Comparison of ENCODE assay signal across 8 cellular contexts in the genomic region with DNA sequence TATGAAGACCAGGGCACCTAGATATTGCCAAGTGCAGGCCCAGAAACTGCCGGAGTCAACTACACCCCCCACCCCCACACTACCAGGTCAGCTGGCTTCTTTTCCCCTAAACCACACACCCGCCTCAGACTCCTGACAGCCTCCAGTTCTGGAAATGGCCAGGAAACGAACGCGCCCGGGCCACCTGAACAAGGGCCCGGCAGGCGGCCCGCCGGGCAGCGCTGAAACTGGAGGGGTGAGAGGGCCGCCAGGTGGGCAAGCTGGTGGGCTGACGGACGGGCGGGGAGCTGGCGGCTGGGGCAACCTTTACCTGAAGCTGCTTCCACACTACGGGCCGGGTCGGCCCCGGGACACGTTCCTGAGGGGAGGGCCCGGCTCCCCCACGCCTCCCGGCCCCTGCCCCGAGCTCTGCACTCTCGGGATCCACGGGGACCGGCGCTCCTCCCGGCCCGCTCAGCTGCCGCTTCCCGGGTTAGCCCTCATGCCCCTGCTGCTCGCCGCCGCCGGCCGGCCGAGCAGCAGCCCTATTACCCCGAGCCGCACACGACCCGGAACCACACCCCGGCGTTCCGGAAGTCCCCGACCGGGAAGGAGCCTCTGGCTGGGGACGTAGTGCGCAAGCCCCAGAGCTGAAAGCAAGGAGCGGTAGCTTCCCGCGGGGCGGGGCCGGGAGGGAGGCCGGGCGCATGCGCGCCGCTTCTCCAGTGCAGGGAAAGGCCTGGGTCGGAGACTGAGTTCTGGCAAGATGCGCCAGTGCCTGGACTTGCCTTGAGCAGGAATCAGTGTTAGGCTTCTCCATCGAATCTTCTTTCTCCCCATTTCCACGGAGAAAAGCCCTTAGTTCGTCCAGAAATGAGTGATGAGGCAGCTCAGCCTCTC. TPM values are rescaled to one million over a fixed set of nuclear protein-coding genes. Genes with fewer than 3 reads are reported as not detected.
DNase-seq lines count a peak whose midpoint lies in the region; ATAC-seq, FAIRE-seq and TF ChIP-seq lines count a peak whose summit lies in the region.

A gene (minus strand): TSS at position 548 of the 879 bp plus-strand sequence. CDS start 34,634 bp downstream, outside the sequence.

- H3K9me3 Mint-ChIP-seq in activated T-helper 17 cell treated with anti-CD3 and anti-CD28 coated beads, Interleukin-2, amount 50 U/mL, for 72 hours = no peaks in the 10 kb centered on the region
- H3K9me3 Mint-ChIP-seq in naive thymus-derived CD4-positive, alpha-beta T cell = peaks cover 0 to 2% (median 0%) of the 10 kb centered on the region in 11 donors
- no peaks in the 10 kb centered on the region for H3K9me3 Mint-ChIP-seq in stimulated activated memory B cell treated with anti-CD40 and anti-IgM and Interleukin-4, amounts not matched to agents 10 μg/mL and 1 μg/mL and 100 μg/mL, for 72 hours

- H3K4me3 Mint-ChIP-seq in activated T-helper 17 cell treated with anti-CD3 and anti-CD28 coated beads, Interleukin-2, amount 50 U/mL, for 72 hours = peak within 1 kb of the TSS; percentile 72
- peak within 1 kb of the TSS; percentile 84 to 93 (median 88) for H3K4me3 Mint-ChIP-seq in naive thymus-derived CD4-positive, alpha-beta T cell
- peak within 1 kb of the TSS; percentile 88 for H3K4me3 Mint-ChIP-seq in stimulated activated memory B cell treated with anti-CD40 and anti-IgM and Interleukin-4, amounts not matched to agents 10 μg/mL and 1 μg/mL and 100 μg/mL, for 72 hours

- peaks cover 28% of the 10 kb centered on the region for H3K4me1 Mint-ChIP-seq in activated T-helper 17 cell treated with anti-CD3 and anti-CD28 coated beads, Interleukin-2, amount 50 U/mL, for 72 hours
- H3K4me1 Mint-ChIP-seq in naive thymus-derived CD4-positive, alpha-beta T cell = peaks cover 21 to 59% (median 45%) of the 10 kb centered on the region in 7 donors
- H3K4me1 Mint-ChIP-seq in stimulated activated memory B cell treated with anti-CD40 and anti-IgM and Interleukin-4, amounts not matched to agents 10 μg/mL and 1 μg/mL and 100 μg/mL, for 72 hours = peaks cover 39% of the 10 kb centered on the region

- intact Hi-C loops in naive thymus-derived CD4-positive, alpha-beta T cell (cut with micrococcal nuclease) = loop anchor here (1.0 to 5.0 kb wide), 5 partner anchors 39 to 705 kb away; a partner anchor contains a TSS

- peak; percentile 100 for ATAC-seq in activated T-helper 17 cell treated with anti-CD3 and anti-CD28 coated beads, Interleukin-2, amount 50 U/mL, for 72 hours (replicated peaks)
- peak; percentile 99 for ATAC-seq in naive thymus-derived CD4-positive, alpha-beta T cell
- ATAC-seq in stimulated activated memory B cell treated with anti-CD40 and anti-IgM and Interleukin-4, amounts not matched to agents 10 μg/mL and 1 μg/mL and 100 μg/mL, for 72 hours = peak; percentile 99

- H3K27me3 Mint-ChIP-seq in activated T-helper 17 cell treated with anti-CD3 and anti-CD28 coated beads, Interleukin-2, amount 50 U/mL, for 72 hours = no peaks in the 10 kb centered on the region
- H3K27me3 Mint-ChIP-seq in naive thymus-derived CD4-positive, alpha-beta T cell = peaks cover 0 to 6% (median 0%) of the 10 kb centered on the region in 5 donors
- H3K27me3 Mint-ChIP-seq in stimulated activated memory B cell treated with anti-CD40 and anti-IgM and Interleukin-4, amounts not matched to agents 10 μg/mL and 1 μg/mL and 100 μg/mL, for 72 hours = no peaks in the 10 kb centered on the region

- TF ChIP-seq CTCF in RWPE1 (conservative IDR thresholded peaks at IDR 0.05; ENCODE audit: low read depth) (no peak), fibroblast of lung (conservative IDR thresholded peaks at IDR 0.05 in 1 of 2, IDR thresholded peaks at IDR 0.05 in 1 of 2; ENCODE audit: low read depth in 1 of 2, low read length in 2 of 2) (no peak)

- peak within 1 kb of the TSS; percentile 83 for H2AFZ ChIP-seq in fibroblast of lung (ENCODE audit: low read length)

- POLR2A ChIA-PET in RWPE1 (lab: Yijun Ruan, JAX; ENCODE audit: low non-redundant PET) = interaction anchor here (0.6 to 1.5 kb wide), 5 partner anchors 39 to 647 kb away, joined by 3 to 4 read pairs (median 3); no protein-coding TSS in a partner anchor
- POLR2A ChIA-PET in naive thymus-derived CD4-positive, alpha-beta T cell (lab: Charles Lee) = interaction anchor here (0.6 to 1.8 kb wide), 8 partner anchors 10 to 123 kb away, joined by 3 to 6 read pairs (median 4); no protein-coding TSS in a partner anchor

- CTCF ChIA-PET in RWPE1 (lab: Yijun Ruan, JAX) = interaction anchor here (0.6 to 1.0 kb wide), 4 partner anchors 13 to 299 kb away, joined by 3 to 4 read pairs (median 3); no protein-coding TSS in a partner anchor
- CTCF ChIA-PET in naive thymus-derived CD4-positive, alpha-beta T cell (lab: Charles Lee) = interaction anchor here (0.7 kb wide), 1 partner anchor 122 kb away, joined by 3 read pairs; no protein-coding TSS in a partner anchor

- peak within 1 kb of the TSS; percentile 95 for H3K27ac Mint-ChIP-seq in activated T-helper 17 cell treated with anti-CD3 and anti-CD28 coated beads, Interleukin-2, amount 50 U/mL, for 72 hours
- peak within 1 kb of the TSS; percentile 73 to 94 (median 87) for H3K27ac Mint-ChIP-seq in naive thymus-derived CD4-positive, alpha-beta T cell
- H3K27ac Mint-ChIP-seq in stimulated activated memory B cell treated with anti-CD40 and anti-IgM and Interleukin-4, amounts not matched to agents 10 μg/mL and 1 μg/mL and 100 μg/mL, for 72 hours = peak within 1 kb of the TSS; percentile 89

- H3K36me3 ChIP-seq in fibroblast of lung (ENCODE audit: control insufficient read depth, insufficient read depth, low read length) = no peaks in the 10 kb centered on the region
- H3K36me3 ChIP-seq in naive thymus-derived CD4-positive, alpha-beta T cell (ENCODE audit: control insufficient read depth in 2 of 3, insufficient read depth in 3 of 3, low read length in 3 of 3) = peaks cover 0 to 3% (median 0%) of the 10 kb centered on the region in 3 experiments

- peaks cover 13% of the 10 kb centered on the region for H3K36me3 Mint-ChIP-seq in activated T-helper 17 cell treated with anti-CD3 and anti-CD28 coated beads, Interleukin-2, amount 50 U/mL, for 72 hours (ENCODE audit: low read depth)
- peaks cover 0 to 8% (median 3%) of the 10 kb centered on the region in 5 donors for H3K36me3 Mint-ChIP-seq in naive thymus-derived CD4-positive, alpha-beta T cell
- H3K36me3 Mint-ChIP-seq in stimulated activated memory B cell treated with anti-CD40 and anti-IgM and Interleukin-4, amounts not matched to agents 10 μg/mL and 1 μg/mL and 100 μg/mL, for 72 hours = peaks cover 23% of the 10 kb centered on the region

- H3K4me1 ChIP-seq in fibroblast of lung (ENCODE audit: control insufficient read depth, extremely low read depth, insufficient read depth, low read length) = peaks cover 6% of the 10 kb centered on the region
- H3K4me1 ChIP-seq in naive thymus-derived CD4-positive, alpha-beta T cell (ENCODE audit: control insufficient read depth in 2 of 2, insufficient read depth in 2 of 2, low read length in 2 of 2) = peaks cover 19 to 24% of the 10 kb centered on the region in 2 donors

- no peaks in the 10 kb centered on the region for H3K27me3 ChIP-seq in fibroblast of lung (ENCODE audit: control insufficient read depth, insufficient read depth, low read length)
- H3K27me3 ChIP-seq in naive thymus-derived CD4-positive, alpha-beta T cell (ENCODE audit: control insufficient read depth in 2 of 2, insufficient read depth in 2 of 2, low read length in 2 of 2) = no peaks in the 10 kb centered on the region

- TF ChIP-seq POLR2A in H54 (IDR thresholded peaks at IDR 0.05; ENCODE audit: low read depth, low read length) = peak; percentile 70

- H3K27ac ChIP-seq in RWPE1 (peak within 1 kb of the TSS; percentile 73), fibroblast of lung (ENCODE audit: insufficient read depth, low read length) (peak within 1 kb of the TSS; percentile 82)
- H3K27ac ChIP-seq in naive thymus-derived CD4-positive, alpha-beta T cell (ENCODE audit: low read depth, low read length) = peak within 1 kb of the TSS; percentile 77

- no peaks in the 10 kb centered on the region for H3K9me3 ChIP-seq in fibroblast of lung (ENCODE audit: control insufficient read depth, insufficient read depth, low read depth, low read length)
- no peaks in the 10 kb centered on the region for H3K9me3 ChIP-seq in naive thymus-derived CD4-positive, alpha-beta T cell (ENCODE audit: control insufficient read depth in 2 of 3, low read length in 3 of 3)

- peak within 1 kb of the TSS; percentile 80 for H3K9ac ChIP-seq in fibroblast of lung (ENCODE audit: insufficient read depth, low read length)

- peak; percentile 81 for FAIRE-seq in H54 (lab: Jason Lieb, UNC)

- H3K4me2 ChIP-seq in fibroblast of lung (ENCODE audit: extremely low read depth, insufficient read depth, low read length) = peak within 1 kb of the TSS; percentile 80

- H4K20me1 ChIP-seq in fibroblast of lung (ENCODE audit: control insufficient read depth, extremely low read depth, insufficient read depth, low read length) = no peaks in the 10 kb centered on the region

- DNase-seq in ELF-1 (ENCODE audit: low read depth, low spot score) (peak; percentile 97), H54 (ENCODE audit: insufficient read length, low spot score) (peak; percentile 99), LoVo (ENCODE audit: low spot score) (peak; percentile 95), RWPE1 (ENCODE audit: low spot score) (peak; percentile 100), fibroblast of lung (ENCODE audit: low read depth in 2 of 2) (peak; percentile 94 to 95)
- peak; percentile 75 to 95 (median 84) for DNase-seq in naive thymus-derived CD4-positive, alpha-beta T cell

- peak within 1 kb of the TSS; percentile 77 to 89 (median 83) for H3K4me3 ChIP-seq in fibroblast of lung (replicated peaks in 1 of 4; ENCODE audit: control extremely low read depth in 1 of 4, insufficient read depth in 1 of 4, low read depth in 3 of 4, low read length in 4 of 4)
- H3K4me3 ChIP-seq in naive thymus-derived CD4-positive, alpha-beta T cell (ENCODE audit: low read length) = peak within 1 kb of the TSS; percentile 68

- peaks cover 46% of the 10 kb centered on the region for H3K79me2 ChIP-seq in fibroblast of lung (ENCODE audit: control insufficient read depth, insufficient read depth, low read length)

RNA-seq across cellular contexts. Expression of the gene that starts here (rescaled TPM):
- 10 to 100 TPM; 42.2 to 66.5 TPM for total RNA-seq in activated T-helper 17 cell treated with anti-CD3 and anti-CD28 coated beads, Interleukin-2, amount 50 U/mL, for 72 hours
- 57.5 and 63.7 TPM in 2 replicates for total RNA-seq in fibroblast of lung
- 124 and 127 TPM in 2 replicates for polyA plus RNA-seq in fibroblast of lung
- 66.7 and 86.3 TPM in 2 replicates for polyA plus RNA-seq in fibroblast of lung (2012)
- 340 and 364 TPM in 2 replicates for polyA minus RNA-seq in fibroblast of lung (ENCODE audit: low replicate concordance)
- total RNA-seq in naive thymus-derived CD4-positive, alpha-beta T cell = 10 to 100 TPM; 41.3 to 63.8 (median 55.8) TPM
- 10 to 100 TPM; 52.5 to 73.6 TPM for polyA plus RNA-seq in naive thymus-derived CD4-positive, alpha-beta T cell

Comparison
In these comparisons a context has a peak if more than half of its experiments do, and no peak if none do; other contexts are left out.
1. Peak in every context shown above with its lines: DNase-seq, ATAC-seq, H3K4me3 ChIP-seq and H3K27ac ChIP-seq.